ENCODE assay signal across 18 cellular contexts in genomic region chr7:51269911-51270310, GRCh38. TPM values are rescaled to one million over a fixed set of nuclear protein-coding genes. Genes with fewer than 3 reads are reported as not detected.
DNase-seq lines count a peak whose midpoint lies in the region; ATAC-seq and TF ChIP-seq lines count a peak whose summit lies in the region.
"Had no signal": no experiment of that assay in that cellular context is flagged by ENCODE, and none has a peak within 500 bp of the region (broad histone marks: within the 10 kb centered on the region; RNA-seq: fewer than 3 reads in every experiment).

No MANE protein-coding gene starts in this region.

- no peaks in the 10 kb centered on the region for H3K36me3 ChIP-seq in breast epithelium
- no peaks in the 10 kb centered on the region for H3K36me3 ChIP-seq in mammary epithelial cell (ENCODE audit: insufficient read depth, low read length)
- no peaks in the 10 kb centered on the region for H3K36me3 ChIP-seq in prostate gland
- H3K36me3 ChIP-seq: BLaER1 treated with 17β-estradiol and CSF1 and Interleukin-3, amounts not matched to agents 10 nM and 100 nM had no signal

- ATAC-seq in HG03159 (IDR thresholded peaks at IDR 0.05; ENCODE audit: unreplicated experiment) = no peak
- ATAC-seq: GM12878 had no signal

- no peaks in the 10 kb centered on the region for H3K27me3 ChIP-seq in breast epithelium
- peaks cover under 1% of the 10 kb centered on the region for H3K27me3 ChIP-seq in mammary epithelial cell (ENCODE audit: insufficient read depth, low read length)
- no peaks in the 10 kb centered on the region for H3K27me3 ChIP-seq in prostate gland (replicated peaks; ENCODE audit: insufficient read depth)
- H3K27me3 ChIP-seq: BLaER1 treated with 17β-estradiol and CSF1 and Interleukin-3, amounts not matched to agents 10 nM and 100 nM had no signal

- in situ Hi-C loops in mammary epithelial cell (cut with MboI; ENCODE audit: low sequenced_read_pairs in 2 of 2) = no loop called here

- CTCF ChIA-PET in mammary epithelial cell (lab: Charles Lee; ENCODE audit: low non-redundant PET) = no interaction called here

- no peak overlapping the region for H2AFZ ChIP-seq in mammary epithelial cell (ENCODE audit: low read depth, low read length)
- H2AFZ ChIP-seq: GM23248 had no signal

- H3K9ac ChIP-seq in mammary epithelial cell (ENCODE audit: insufficient read depth, low read length) = no peak overlapping the region
- H3K9ac ChIP-seq: BLaER1 treated with 17β-estradiol and CSF1 and Interleukin-3, amounts not matched to agents 10 nM and 100 nM; GM23248 had no signal

- H3K4me2 ChIP-seq in mammary epithelial cell (ENCODE audit: insufficient read depth, low read depth, low read length) = no peak overlapping the region
- H3K4me2 ChIP-seq: BLaER1 treated with 17β-estradiol and CSF1 and Interleukin-3, amounts not matched to agents 10 nM and 100 nM had no signal

- DNase-seq in breast epithelium (ENCODE audit: low spot score in 2 of 2) = no peak
- DNase-seq in mammary epithelial cell = no peak
- DNase-seq in prostate gland (ENCODE audit: low spot score) = no peak
- no peak for DNase-seq in activated CD4-positive, alpha-beta T cell treated with anti-CD3 and anti-CD28 coated beads, Interleukin-2, amount 50 U/mL, for 4 hours
- DNase-seq in activated gamma-delta T cell treated with Interleukin-2 at 50 U/mL for 16 hours = no peak
- DNase-seq: AML-193; Calu3; CD4-positive, alpha-beta T cell; DMS 273 treated with DMSO at 0.1 percent for 48 hours; GM23248; H7 had no signal

- WGBS in mammary epithelial cell (ENCODE audit: low coverage, missing lambda C conversion rate) = 26% methylated on average over 5 of the region's 5 CpGs
- WGBS in prostate gland = 50% methylated on average over 5 of the region's 5 CpGs

- BruUV-seq in mammary epithelial cell (replicated peaks; lab: Mats Ljungman, UMichigan) = no TSS peak

- no peak for TF ChIP-seq CTCF in breast epithelium (IDR thresholded peaks at IDR 0.05)
- TF ChIP-seq CTCF in mammary epithelial cell (conservative IDR thresholded peaks at IDR 0.05 in 1 of 2, IDR thresholded peaks at IDR 0.05 in 1 of 2; ENCODE audit: extremely low read depth in 1 of 2, insufficient read depth in 1 of 2, low read depth in 1 of 2, low read length in 2 of 2) = no peak
- TF ChIP-seq CTCF in prostate gland (IDR thresholded peaks at IDR 0.05) = no peak

- H3K4me3 ChIP-seq in breast epithelium (no peak overlapping the region), mammary epithelial cell (replicated peaks in 1 of 3; ENCODE audit: insufficient read depth in 1 of 3, low read depth in 2 of 3, low read length in 3 of 3) (no peak overlapping the region), prostate gland (no peak overlapping the region)
- H3K4me3 ChIP-seq: BLaER1 treated with 17β-estradiol and CSF1 and Interleukin-3, amounts not matched to agents 10 nM and 100 nM; GM12878; GM23248 had no signal

- peak overlapping the region; percentile 17 to 62 for H3K27ac ChIP-seq in breast epithelium
- H3K27ac ChIP-seq in mammary epithelial cell (ENCODE audit: insufficient read depth, low read depth, low read length) = no peak overlapping the region
- H3K27ac ChIP-seq in cingulate gyrus (ENCODE audit: low read depth, low read length) = peak overlapping the region; percentile 84
- H3K27ac ChIP-seq in prostate gland = peak overlapping the region; percentile 29 to 53
- H3K27ac ChIP-seq: 22Rv1; BLaER1 treated with 17β-estradiol and CSF1 and Interleukin-3, amounts not matched to agents 10 nM and 100 nM; GM23248; HL-60 had no signal

- intact Hi-C loops in breast epithelium (cut with DNase I; ENCODE audit: low total_unique reads) = no loop called here
- intact Hi-C loops in mammary epithelial cell (cut with micrococcal nuclease) = no loop called here
- intact Hi-C loops in prostate gland (cut with DNase I) = no loop called here

- no peak for TF ChIP-seq POLR2A in breast epithelium (IDR thresholded peaks at IDR 0.05)
- no peak for TF ChIP-seq POLR2A in prostate gland (IDR thresholded peaks at IDR 0.05)

- no peaks in the 10 kb centered on the region for H3K4me1 ChIP-seq in breast epithelium
- no peaks in the 10 kb centered on the region for H3K4me1 ChIP-seq in mammary epithelial cell (ENCODE audit: insufficient read depth, low read length)
- H3K4me1 ChIP-seq in prostate gland (replicated peaks) = no peaks in the 10 kb centered on the region
- H3K4me1 ChIP-seq: BLaER1 treated with 17β-estradiol and CSF1 and Interleukin-3, amounts not matched to agents 10 nM and 100 nM had no signal

- H3K9me3 ChIP-seq in breast epithelium = no peaks in the 10 kb centered on the region
- H3K9me3 ChIP-seq in mammary epithelial cell (replicated peaks; ENCODE audit: insufficient read depth, low read length) = no peaks in the 10 kb centered on the region
- H3K9me3 ChIP-seq in prostate gland = no peaks in the 10 kb centered on the region
- H3K9me3 ChIP-seq: BLaER1 treated with 17β-estradiol and CSF1 and Interleukin-3, amounts not matched to agents 10 nM and 100 nM had no signal

- dilution Hi-C loops in mammary epithelial cell (cut with HindIII; ENCODE audit: low sequenced_read_pairs) = no loop called here

- no peaks in the 10 kb centered on the region for H3K79me2 ChIP-seq in mammary epithelial cell (ENCODE audit: insufficient read depth, low read length)

- H4K20me1 ChIP-seq in mammary epithelial cell (ENCODE audit: insufficient read depth, low read length) = no peaks in the 10 kb centered on the region
- H4K20me1 ChIP-seq: BLaER1 treated with 17β-estradiol and CSF1 and Interleukin-3, amounts not matched to agents 10 nM and 100 nM had no signal

RNA-seq across cellular contexts. Expression of gene COBL, which starts 46.7 kb away (rescaled TPM):
- 10 to 100 TPM in 2 of 3 donors, 1 to 10 TPM in 1; 2.2 to 37.3 (median 16.1) TPM for total RNA-seq in breast epithelium
- total RNA-seq in mammary epithelial cell = 1 to 10 TPM in 1 of 2 donors, not detected in 1; 3.0 TPM
- polyA plus RNA-seq in mammary epithelial cell = 0.11 TPM
- not detected for polyA minus RNA-seq in mammary epithelial cell
- 10 to 100 TPM; 36.5 to 46.6 TPM for total RNA-seq in prostate gland
- total RNA-seq: CD4-positive, alpha-beta T cell; G401; GM23248 had no signal
- polyA plus RNA-seq: GM12878, GM23248 had no signal
